Comparison of ENCODE assay signal across 12 cellular contexts in genomic region chr3:185701891-185702563, GRCh38.
DNase-seq lines count a peak whose midpoint lies in the region; ATAC-seq, FAIRE-seq and TF ChIP-seq lines count a peak whose summit lies in the region.
"Had no signal": no experiment of that assay in that cellular context is flagged by ENCODE, and none has a peak within 500 bp of the region (broad histone marks: within the 10 kb centered on the region; RNA-seq: fewer than 3 reads in every experiment).

No MANE protein-coding gene starts in this region.

- no peaks in the 10 kb centered on the region for H3K27me3 Mint-ChIP-seq in neural crest cell (ENCODE audit: low read depth)

- H3K4me1 Mint-ChIP-seq in neural crest cell, result peaks cover 45% of the 10 kb centered on the region

- H3K4me3 Mint-ChIP-seq in neural crest cell, result no peak overlapping the region
- H3K4me3 Mint-ChIP-seq: naive B cell had no signal

- H3K36me3 Mint-ChIP-seq in neural crest cell (ENCODE audit: low read depth), result no peaks in the 10 kb centered on the region
- H3K36me3 Mint-ChIP-seq: naive B cell had no signal

- DNase-seq in H54 (ENCODE audit: insufficient read length, low spot score), result no peak
- peak; percentile 75 for DNase-seq in NCI-H510A treated with DMSO at 0.1 percent for 48 hours (lab: John Stamatoyannopoulos, UW)
- no peak for DNase-seq in epithelial cell of prostate (ENCODE audit: low read depth, low spot score)
- no peak for DNase-seq in neural crest cell (ENCODE audit: low read depth, low spot score)
- no peak for DNase-seq in stimulated activated CD4-positive, alpha-beta T cell treated with anti-CD3 and anti-CD28 coated beads, Interleukin-1b, Interleukin-23, amount 100 ng/mL, for 48 hours
- no peak for DNase-seq in activated T-cell treated with anti-CD3 and anti-CD28 coated beads for 4 hours
- DNase-seq in OCI-M2 (lab: John Stamatoyannopoulos, UW; ENCODE audit: unreplicated experiment), result no peak
- DNase-seq: activated CD4-positive, alpha-beta T cell treated with anti-CD3 and anti-CD28 coated beads, Interleukin-2, amount 50 U/mL, for 1 hour; COR-L47; naive B cell; testis had no signal

- no peak for TF ChIP-seq POLR2A in H54 (IDR thresholded peaks at IDR 0.05; ENCODE audit: low read depth, low read length)

- TF ChIP-seq CTCF in neural crest cell (conservative IDR thresholded peaks at IDR 0.05), result no peak

- ATAC-seq in HG02798 (IDR thresholded peaks at IDR 0.05; ENCODE audit: poor library complexity, unreplicated experiment), result no peak

- peak overlapping the region; percentile 24 for H3K27ac ChIP-seq in epithelial cell of prostate
- H3K27ac ChIP-seq: testis had no signal

- FAIRE-seq in H54 (lab: Jason Lieb, UNC), result peak; percentile 33

- peak overlapping the region; percentile 29 for H3K27ac Mint-ChIP-seq in neural crest cell (ENCODE audit: unreplicated experiment)

- H3K9me3 Mint-ChIP-seq in neural crest cell, result no peaks in the 10 kb centered on the region
